In the genomic region with DNA sequence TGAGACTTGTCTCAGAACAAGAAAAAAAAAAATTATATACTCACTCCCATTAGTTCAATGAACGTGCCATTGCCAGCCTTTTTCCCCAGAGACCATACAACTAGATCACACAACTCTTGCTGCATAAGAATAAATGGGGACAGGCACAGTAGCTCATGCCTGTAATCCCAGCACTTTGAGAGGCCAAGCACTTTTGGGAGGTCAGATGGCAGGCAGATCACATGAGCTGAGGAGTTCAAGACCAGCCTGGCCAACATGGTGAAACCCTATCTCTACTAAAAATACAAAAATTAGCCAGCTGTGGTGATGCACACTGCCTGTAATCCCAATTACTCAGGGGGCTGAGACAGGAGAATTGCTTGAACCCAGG, we compare ENCODE assay signal across 16 cellular contexts. TPM values are rescaled to one million over a fixed set of nuclear protein-coding genes. Genes with fewer than 3 reads are reported as not detected.
A peak's percentile ranks its signal among the peaks of the same experiment; 100 is the strongest.
DNase-seq lines count a peak whose midpoint lies in the region; ATAC-seq and TF ChIP-seq lines count a peak whose summit lies in the region.
"Had no signal": no experiment of that assay in that cellular context is flagged by ENCODE, and none has a peak within 500 bp of the region (broad histone marks: within the 10 kb centered on the region; RNA-seq: fewer than 3 reads in every experiment).

No MANE protein-coding gene starts in this region.

- TF ChIP-seq POLR2A in right lobe of liver (IDR thresholded peaks at IDR 0.05) (no peak), stomach (IDR thresholded peaks at IDR 0.05) (no peak)

- POLR2A ChIA-PET in RWPE1 (lab: Yijun Ruan, JAX; ENCODE audit: low non-redundant PET), result no interaction called here
- POLR2A ChIA-PET in HEK293T (lab: Yijun Ruan, JAX), result interaction anchor here (0.6 kb wide), 1 partner anchor 9 kb away, joined by 3 read pairs; no protein-coding TSS in a partner anchor

- H3K36me3 ChIP-seq in GM23338 (ENCODE audit: insufficient read depth) (no peaks in the 10 kb centered on the region), right lobe of liver (no peaks in the 10 kb centered on the region), stomach (no peaks in the 10 kb centered on the region)

- peaks cover 97% of the 10 kb centered on the region for H3K79me2 ChIP-seq in GM23338 (replicated peaks; ENCODE audit: insufficient read depth)

- H2AFZ ChIP-seq in GM23338, result no peak overlapping the region

- no peaks in the 10 kb centered on the region for H3K9me3 ChIP-seq in right lobe of liver
- H3K9me3 ChIP-seq in stomach, result no peaks in the 10 kb centered on the region

- TF ChIP-seq EP300 in stomach (IDR thresholded peaks at IDR 0.05), result no peak

- H3F3A ChIP-seq in GM23338 (replicated peaks; ENCODE audit: low read depth), result 0 out of 2 replicates have a peak, but pooled peaks cover 4% of the 10 kb centered on the region

- no peaks in the 10 kb centered on the region for H3K27me3 ChIP-seq in GM23338 (ENCODE audit: insufficient read depth)
- no peaks in the 10 kb centered on the region for H3K27me3 ChIP-seq in right lobe of liver
- H3K27me3 ChIP-seq in stomach, result no peaks in the 10 kb centered on the region

- 0 out of 3 replicates have a peak, but pooled peaks cover 4% of the 10 kb centered on the region for H3K9me3 Mint-ChIP-seq in GM23338
- H3K9me3 Mint-ChIP-seq: activated CD4-positive, alpha-beta memory T cell treated with anti-CD3 and anti-CD28 coated beads for 36 hours; naive thymus-derived CD8-positive, alpha-beta T cell had no signal

- intact Hi-C loops in right lobe of liver (cut with DNase I), result no loop called here
- intact Hi-C loops in stomach (cut with DNase I; ENCODE audit: low total_unique reads), result no loop called here

- H3K4me2 ChIP-seq in GM23338, result no peak overlapping the region

- no peak for ATAC-seq in GM23338
- no peak for ATAC-seq in right lobe of liver
- ATAC-seq: naive thymus-derived CD8-positive, alpha-beta T cell had no signal

- H3K9me2 ChIP-seq in GM23338 (ENCODE audit: insufficient read depth), result no peaks in the 10 kb centered on the region

- H3K27ac ChIP-seq in GM23338 (ENCODE audit: low read depth) (0 out of 2 replicates have a peak overlapping the region, but pooled peaks have one; percentile 29), RWPE1 (peak overlapping the region; percentile 94), right lobe of liver (peak overlapping the region; percentile 17 to 85 (median 61)), stomach (peak overlapping the region in 4 of 5 donors; percentile 77 to 91 (median 83))

- no peak overlapping the region for H3K27ac Mint-ChIP-seq in GM23338
- H3K27ac Mint-ChIP-seq: activated CD4-positive, alpha-beta memory T cell treated with anti-CD3 and anti-CD28 coated beads for 36 hours; activated naive CD8-positive, alpha-beta T cell; naive thymus-derived CD8-positive, alpha-beta T cell had no signal

- H3K36me3 Mint-ChIP-seq in GM23338 (ENCODE audit: low read depth), result 0 out of 3 replicates have a peak, but pooled peaks cover 6% of the 10 kb centered on the region
- H3K36me3 Mint-ChIP-seq: activated CD4-positive, alpha-beta memory T cell treated with anti-CD3 and anti-CD28 coated beads for 36 hours; activated naive CD8-positive, alpha-beta T cell; naive thymus-derived CD8-positive, alpha-beta T cell had no signal

- H3K4me3 Mint-ChIP-seq in GM23338, result no peak overlapping the region
- H3K4me3 Mint-ChIP-seq: activated CD4-positive, alpha-beta memory T cell treated with anti-CD3 and anti-CD28 coated beads for 36 hours; activated naive CD8-positive, alpha-beta T cell; naive thymus-derived CD8-positive, alpha-beta T cell had no signal

- H3K4me1 ChIP-seq in GM23338 (ENCODE audit: insufficient read depth), result peaks cover 30% of the 10 kb centered on the region
- H3K4me1 ChIP-seq in right lobe of liver, result peaks cover 0 to 85% (median 27%) of the 10 kb centered on the region in 4 donors
- H3K4me1 ChIP-seq in stomach, result peaks cover 47 to 93% (median 71%) of the 10 kb centered on the region in 4 donors

- TF ChIP-seq CTCF in GM23338 (conservative IDR thresholded peaks at IDR 0.05; ENCODE audit: low read depth in 2 of 2) (no peak), RWPE1 (conservative IDR thresholded peaks at IDR 0.05; ENCODE audit: low read depth) (no peak), right lobe of liver (IDR thresholded peaks at IDR 0.05) (no peak), stomach (IDR thresholded peaks at IDR 0.05) (no peak)

- peaks cover 38% of the 10 kb centered on the region for H3K4me1 Mint-ChIP-seq in GM23338

- CTCF ChIA-PET in RWPE1 (lab: Yijun Ruan, JAX), result no interaction called here
- CTCF ChIA-PET in HEK293T (lab: Yijun Ruan, JAX), result interaction anchor here (0.6 to 0.8 kb wide), 5 partner anchors 27 to 966 kb away, joined by 3 to 6 read pairs (median 3); no protein-coding TSS in a partner anchor

- no peak overlapping the region for H3K4me3 ChIP-seq in GM23338
- H3K4me3 ChIP-seq in right lobe of liver, result no peak overlapping the region
- no peak overlapping the region for H3K4me3 ChIP-seq in stomach

- peaks cover 3% of the 10 kb centered on the region for H3K27me3 Mint-ChIP-seq in GM23338 (ENCODE audit: insufficient read depth, low read depth, poor library complexity)
- H3K27me3 Mint-ChIP-seq: activated CD4-positive, alpha-beta memory T cell treated with anti-CD3 and anti-CD28 coated beads for 36 hours; activated naive CD8-positive, alpha-beta T cell had no signal

- 62% methylated on average over 1 of the region's 1 CpG for WGBS in right lobe of liver (ENCODE audit: insufficient coverage, low coverage, low lambda C conversion rate, missing lambda C conversion rate)
- 61 to 87% (median 68%) methylated on average over 1 of the region's 1 CpG for WGBS in stomach, 5 donors

- H4K20me1 ChIP-seq in GM23338 (replicated peaks; ENCODE audit: insufficient read depth), result peaks cover 32% of the 10 kb centered on the region

- DNase-seq in GM23338 (ENCODE audit: low spot score) (no peak), RWPE1 (ENCODE audit: low spot score) (no peak), right lobe of liver (no peak), stomach (no peak), HEK293T (ENCODE audit: extremely low spot score) (no peak), HuH-7.5 (ENCODE audit: low spot score) (no peak), NCI-H748 treated with DMSO at 0.1 percent for 48 hours (lab: John Stamatoyannopoulos, UW) (no peak)
- no peak for DNase-seq in effector CD4-positive, alpha-beta T cell
- DNase-seq: activated CD4-positive, alpha-beta memory T cell treated with anti-CD3 and anti-CD28 coated beads for 36 hours; activated T-cell treated with anti-CD3 and anti-CD28 coated beads, Interleukin-2, amount 50 U/mL, for 48 hours; DMS153; H7; naive thymus-derived CD8-positive, alpha-beta T cell; NCI-H2081; NCI-H82 had no signal

TF ChIP-seq in GM23338, 12 proteins besides CTCF, POLR2A, EP300 and RAD21 (continues in another document):
- TF ChIP-seq JUNB (IDR thresholded peaks at IDR 0.05; ENCODE audit: unreplicated experiment), result no peak

TF ChIP-seq in HEK293T, 16 proteins besides CTCF, POLR2A, EP300 and RAD21:
- TF ChIP-seq ZNF384 (IDR thresholded peaks at IDR 0.05) (no peak), SUZ12 (IDR thresholded peaks at IDR 0.05) (no peak), FOXA1 (IDR thresholded peaks at IDR 0.05) (no peak), ELF4 (IDR thresholded peaks at IDR 0.05) (no peak), CTBP1 (IDR thresholded peaks at IDR 0.05; ENCODE audit: borderline replicate concordance) (no peak), FOXM1 (IDR thresholded peaks at IDR 0.05; ENCODE audit: borderline replicate concordance) (no peak), SP1 (IDR thresholded peaks at IDR 0.05) (no peak), HDGF (IDR thresholded peaks at IDR 0.05; ENCODE audit: borderline replicate concordance) (no peak), NFRKB (IDR thresholded peaks at IDR 0.05) (no peak), BHLHE40 (IDR thresholded peaks at IDR 0.05; ENCODE audit: borderline replicate concordance) (no peak), LEF1 (IDR thresholded peaks at IDR 0.05; ENCODE audit: borderline replicate concordance) (no peak), ARNT (IDR thresholded peaks at IDR 0.05) (no peak), TARDBP (IDR thresholded peaks at IDR 0.05) (no peak), L3MBTL2 (conservative IDR thresholded peaks at IDR 0.05) (no peak), FOXK2 (IDR thresholded peaks at IDR 0.05) (no peak)
- TF ChIP-seq, protein P1, sequence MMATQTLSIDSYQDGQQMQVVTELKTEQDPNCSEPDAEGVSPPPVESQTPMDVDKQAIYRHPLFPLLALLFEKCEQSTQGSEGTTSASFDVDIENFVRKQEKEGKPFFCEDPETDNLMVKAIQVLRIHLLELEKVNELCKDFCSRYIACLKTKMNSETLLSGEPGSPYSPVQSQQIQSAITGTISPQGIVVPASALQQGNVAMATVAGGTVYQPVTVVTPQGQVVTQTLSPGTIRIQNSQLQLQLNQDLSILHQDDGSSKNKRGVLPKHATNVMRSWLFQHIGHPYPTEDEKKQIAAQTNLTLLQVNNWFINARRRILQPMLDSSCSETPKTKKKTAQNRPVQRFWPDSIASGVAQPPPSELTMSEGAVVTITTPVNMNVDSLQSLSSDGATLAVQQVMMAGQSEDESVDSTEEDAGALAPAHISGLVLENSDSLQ (IDR thresholded peaks at IDR 0.05), result no peak

RNA-seq across cellular contexts. Expression of gene PDLIM1, which starts 13.6 kb away (rescaled TPM):
- total RNA-seq in GM23338 (2014; rRNA removed; shearing (Covaris generic)), result 110 and 111 TPM in 2 replicates
- polyA plus RNA-seq in GM23338 (2016; fragmentation: Nextera tagmentation; extraction: Ambion mirVana) (227 and 233 TPM in 2 replicates), stomach (100 to 1,000 TPM; 168 to 289 (median 277) TPM)
- total RNA-seq in right lobe of liver (100 to 1,000 TPM in 1 of 6 experiments, 10 to 100 TPM in 5; 63.9 to 105 (median 82.1) TPM), stomach (100 to 1,000 TPM in 2 of 5 donors, 10 to 100 TPM in 3; 41.7 to 231 (median 83.9) TPM)

Comparison
In these comparisons a context has a peak if more than half of its experiments do, and no peak if none do; other contexts are left out.
1. H3K27ac ChIP-seq: peak in every context shown above with its lines; median percentile 94 in RWPE1; 83 in stomach; 61 in right lobe of liver; 29 in GM23338.